Comparison of ENCODE assay signal across 1 cellular context in genomic region chr17:76265624-76266243, GRCh38.
TF ChIP-seq lines count a peak whose summit lies in the region.

No MANE protein-coding gene starts in this region.

TF ChIP-seq in HepG2, 621 proteins besides CTCF, POLR2A, EP300 and RAD21 (continued from another document and continues in another):
- TF ChIP-seq REST (IDR thresholded peaks at IDR 0.05; ENCODE audit: borderline replicate concordance in 1 of 2, low read depth in 1 of 2, low read length in 2 of 2) (no peak), MXD3 (CRISPR knock-in tag; IDR thresholded peaks at IDR 0.05) (peak; percentile 57; the same call in 1 of the 2 replicates), ZNF691 (CRISPR knock-in tag; IDR thresholded peaks at IDR 0.05; ENCODE audit: borderline replicate concordance, low read depth) (0 out of 2 replicates have a peak, but pooled peaks have one; percentile 10), MNT (IDR thresholded peaks at IDR 0.05) (peak; percentile 62), MXD1 (CRISPR knock-in tag; IDR thresholded peaks at IDR 0.05) (peak; percentile 59; the same call in 1 of the 2 replicates), ZNF343 (CRISPR knock-in tag; IDR thresholded peaks at IDR 0.05) (0 out of 2 replicates have a peak, but pooled peaks have one; percentile 65), ZNF430 (CRISPR knock-in tag; IDR thresholded peaks at IDR 0.05) (0 out of 2 replicates have a peak, but pooled peaks have one; percentile 55), TGIF2 (CRISPR knock-in tag; IDR thresholded peaks at IDR 0.05) (peak; percentile 96), ZBTB38 (CRISPR knock-in tag; IDR thresholded peaks at IDR 0.05) (0 out of 2 replicates have a peak, but pooled peaks have one; percentile 52), HOXA3 (CRISPR knock-in tag; IDR thresholded peaks at IDR 0.05) (peak; percentile 91), WIZ (CRISPR knock-in tag; IDR thresholded peaks at IDR 0.05) (no peak), ZNF841 (CRISPR knock-in tag; IDR thresholded peaks at IDR 0.05; ENCODE audit: borderline replicate concordance) (no peak), TRAFD1 (CRISPR knock-in tag; IDR thresholded peaks at IDR 0.05; ENCODE audit: borderline replicate concordance) (no peak), PCBP2 (optimal IDR thresholded peaks at IDR 0.05; ENCODE audit: low read depth, low read length, poor library complexity, severe bottlenecking) (no peak), ZNF513 (CRISPR knock-in tag; conservative IDR thresholded peaks at IDR 0.05) (0 out of 2 replicates have a peak, but pooled peaks have one; percentile 52), HMGXB4 (CRISPR knock-in tag; IDR thresholded peaks at IDR 0.05; ENCODE audit: borderline replicate concordance in 1 of 2, low read depth in 1 of 2) (peak in 1 of 2 experiments; percentile 34; a peak in 2 of 4 replicates), NR0B2 (CRISPR knock-in tag; IDR thresholded peaks at IDR 0.05) (peak; percentile 67; the same call in 1 of the 2 replicates), ARID4A (CRISPR knock-in tag; IDR thresholded peaks at IDR 0.05; ENCODE audit: borderline replicate concordance) (peak; percentile 66), AGO2 (optimal IDR thresholded peaks at IDR 0.05; ENCODE audit: low read depth, low read length) (peak; percentile 77), POGK (CRISPR knock-in tag; conservative IDR thresholded peaks at IDR 0.05) (peak; percentile 50; the same call in 1 of the 2 replicates), MXD4 (CRISPR knock-in tag; IDR thresholded peaks at IDR 0.05) (peak; percentile 81), TFDP2 (CRISPR knock-in tag; IDR thresholded peaks at IDR 0.05) (peak; percentile 36; the same call in 1 of the 2 replicates), TAF1 (CRISPR knock-in tag; IDR thresholded peaks at IDR 0.05) (peak; percentile 58; the same call in 1 of the 2 replicates), ATF7-NPFF (CRISPR knock-in tag; IDR thresholded peaks at IDR 0.05; ENCODE audit: low read depth) (0 out of 2 replicates have a peak, but pooled peaks have one; percentile 44), ZNF879 (CRISPR knock-in tag; IDR thresholded peaks at IDR 0.05) (no peak), ASH2L (IDR thresholded peaks at IDR 0.05; ENCODE audit: insufficient read length, low read depth, low read length) (peak; percentile 41), ADNP (CRISPR knock-in tag; IDR thresholded peaks at IDR 0.05) (no peak), HOMEZ (CRISPR knock-in tag; IDR thresholded peaks at IDR 0.05; ENCODE audit: low read depth) (no peak), ZNF746 (CRISPR knock-in tag; IDR thresholded peaks at IDR 0.05) (no peak; the same call in 1 of the 2 replicates)
